ENCODE assay signal across 1 cellular context in the genomic region with DNA sequence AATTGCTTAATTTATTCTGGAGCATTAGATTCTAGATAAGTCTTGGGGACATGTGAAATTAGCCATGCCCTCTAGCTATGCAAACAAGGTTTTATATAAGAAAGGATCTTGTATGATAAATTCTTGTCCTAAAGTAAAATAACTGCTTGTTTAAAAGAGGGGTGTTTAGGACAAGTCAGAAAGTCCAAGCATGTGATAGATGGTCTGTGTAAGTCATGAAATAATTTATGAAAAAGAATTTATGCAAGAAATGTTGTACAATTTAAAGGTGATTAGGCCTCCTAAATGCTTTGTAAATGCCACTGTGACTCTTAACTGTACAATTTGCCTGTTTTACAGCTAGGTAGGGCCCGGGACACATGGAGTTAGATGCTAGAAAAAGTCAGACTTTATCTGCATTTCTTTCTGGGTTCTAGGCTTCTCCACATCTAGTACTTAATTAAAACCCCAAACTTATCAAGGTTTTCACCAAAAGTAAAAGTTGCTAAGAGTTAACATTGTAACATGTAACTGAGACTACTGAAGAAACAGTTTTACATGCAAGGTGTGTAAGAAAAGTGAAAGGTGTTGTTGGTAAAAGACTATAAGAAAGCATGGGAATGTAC.
TF ChIP-seq lines count a peak whose summit lies in the region.

No MANE protein-coding gene starts in this region.

TF ChIP-seq in HEK293, 187 proteins besides CTCF, POLR2A, EP300 and RAD21 (continued from another document):
- TF ChIP-seq ZNF449 (tag by site-specific recombination; IDR thresholded peaks at IDR 0.05) (no peak), ZNF626 (tag by site-specific recombination; IDR thresholded peaks at IDR 0.05) (peak; percentile 73; the same call in 1 of the 2 replicates), ZNF747 (tag by site-specific recombination; IDR thresholded peaks at IDR 0.05) (no peak), TRIM28 (IDR thresholded peaks at IDR 0.05; ENCODE audit: borderline replicate concordance, low read length) (peak; percentile 98; the same call in 1 of the 2 replicates), ZNF121 (tag by site-specific recombination; IDR thresholded peaks at IDR 0.05) (no peak), ZNF549 (tag by site-specific recombination; IDR thresholded peaks at IDR 0.05) (peak; percentile 72), ZNF518A (tag by site-specific recombination; conservative IDR thresholded peaks at IDR 0.05; ENCODE audit: low read depth) (0 out of 2 replicates have a peak, but pooled peaks have one; percentile 42), SETDB1 (IDR thresholded peaks at IDR 0.05; ENCODE audit: insufficient read length, low read length) (peak; percentile 100), EGR2 (tag by site-specific recombination; IDR thresholded peaks at IDR 0.05; ENCODE audit: low read depth) (no peak), ZNF510 (tag by site-specific recombination; IDR thresholded peaks at IDR 0.05; ENCODE audit: insufficient replicate concordance) (peak; percentile 17), ZNF211 (tag by site-specific recombination; IDR thresholded peaks at IDR 0.05; ENCODE audit: low read depth) (no peak), ZNF184 (tag by site-specific recombination; IDR thresholded peaks at IDR 0.05) (peak; percentile 64; the same call in 1 of the 2 replicates), ZNF133 (tag by site-specific recombination; IDR thresholded peaks at IDR 0.05) (no peak), ZSCAN23 (tag by site-specific recombination; IDR thresholded peaks at IDR 0.05) (no peak)
- TF ChIP-seq, protein P1, sequence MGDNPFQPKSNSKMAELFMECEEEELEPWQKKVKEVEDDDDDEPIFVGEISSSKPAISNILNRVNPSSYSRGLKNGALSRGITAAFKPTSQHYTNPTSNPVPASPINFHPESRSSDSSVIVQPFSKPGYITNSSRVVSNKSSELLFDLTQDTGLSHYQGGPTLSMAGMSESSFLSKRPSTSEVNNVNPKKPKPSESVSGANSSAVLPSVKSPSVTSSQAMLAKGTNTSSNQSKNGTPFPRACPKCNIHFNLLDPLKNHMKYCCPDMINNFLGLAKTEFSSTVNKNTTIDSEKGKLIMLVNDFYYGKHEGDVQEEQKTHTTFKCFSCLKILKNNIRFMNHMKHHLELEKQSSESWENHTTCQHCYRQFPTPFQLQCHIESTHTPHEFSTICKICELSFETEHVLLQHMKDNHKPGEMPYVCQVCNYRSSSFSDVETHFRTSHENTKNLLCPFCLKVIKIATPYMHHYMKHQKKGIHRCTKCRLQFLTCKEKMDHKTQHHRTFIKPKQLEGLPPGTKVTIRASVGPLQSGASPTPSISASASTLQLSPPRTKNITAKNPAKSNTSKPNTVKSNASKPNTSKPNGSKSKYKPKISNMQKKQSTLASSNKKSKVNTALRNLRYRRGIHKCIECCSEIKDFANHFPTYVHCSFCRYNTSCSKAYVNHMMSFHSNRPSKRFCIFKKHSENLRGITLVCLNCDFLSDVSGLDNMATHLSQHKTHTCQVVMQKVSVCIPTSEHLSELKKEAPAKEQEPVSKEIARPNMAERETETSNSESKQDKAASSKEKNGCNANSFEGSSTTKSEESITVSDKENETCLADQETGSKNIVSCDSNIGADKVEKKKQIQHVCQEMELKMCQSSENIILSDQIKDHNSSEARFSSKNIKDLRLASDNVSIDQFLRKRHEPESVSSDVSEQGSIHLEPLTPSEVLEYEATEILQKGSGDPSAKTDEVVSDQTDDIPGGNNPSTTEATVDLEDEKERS (tag by site-specific recombination; IDR thresholded peaks at IDR 0.05), result 0 out of 2 replicates have a peak, but pooled peaks have one; percentile 77
